8 cellular contexts compared by ENCODE assay signal in the genomic region with DNA sequence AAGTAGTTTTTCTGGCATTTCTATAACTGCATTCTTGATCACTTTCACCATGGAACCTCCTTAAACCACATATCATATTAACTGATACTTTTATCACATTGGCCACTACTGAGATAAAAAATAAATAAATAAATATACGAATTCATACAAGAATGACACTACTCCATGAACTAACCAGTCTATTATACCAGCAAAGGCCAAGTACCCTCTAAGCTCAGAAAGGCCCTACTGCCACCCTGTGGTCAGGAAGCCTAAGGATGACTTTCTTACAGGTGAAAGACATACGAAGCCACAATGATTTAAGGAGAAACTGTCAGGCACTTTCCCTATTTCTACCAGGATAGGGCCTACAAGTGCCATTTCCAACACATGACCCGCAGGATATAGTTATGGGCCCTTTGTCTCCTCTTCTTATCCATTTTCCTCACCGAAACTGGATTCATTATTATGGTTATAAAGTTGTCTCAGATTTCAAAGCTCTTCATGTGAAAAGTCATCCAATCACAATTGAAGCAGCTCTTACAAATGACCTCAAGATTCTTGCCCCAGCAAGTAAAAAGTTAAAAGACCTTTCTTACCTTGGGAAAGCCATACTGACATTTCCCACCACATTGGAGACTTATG. TPM values are rescaled to one million over a fixed set of nuclear protein-coding genes. Genes with fewer than 3 reads are reported as not detected.
DNase-seq lines count a peak whose midpoint lies in the region; ATAC-seq and TF ChIP-seq lines count a peak whose summit lies in the region.

No MANE protein-coding gene starts in this region.

- ATAC-seq in lung (ENCODE audit: insufficient read depth, low FRiP score) (no peak), HG03571 (IDR thresholded peaks at IDR 0.05; ENCODE audit: unreplicated experiment) (no peak)

- 40 to 43% methylated on average over 4 of the region's 4 CpGs for WGBS in lung, 2 donors

- no peaks in the 10 kb centered on the region for H3K9me3 ChIP-seq in lung (ENCODE audit: control insufficient read depth in 2 of 2, insufficient read depth in 1 of 2, low read length in 1 of 2)

- peaks cover 16 to 34% of the 10 kb centered on the region in 2 donors for H3K36me3 ChIP-seq in lung (ENCODE audit: control insufficient read depth in 2 of 2, insufficient read depth in 2 of 2, low read length in 2 of 2)

- H3K27ac ChIP-seq in dorsolateral prefrontal cortex: peak overlapping the region in 12 of 59 donors; percentile 6 to 57 (median 38)
- H3K27ac ChIP-seq in lung (ENCODE audit: low read depth in 1 of 2, low read length in 1 of 2): no peak overlapping the region

- TF ChIP-seq CTCF in dorsolateral prefrontal cortex (IDR thresholded peaks at IDR 0.05 in 54 of 56, conservative IDR thresholded peaks at IDR 0.05 in 2 of 56; ENCODE audit: low read depth in 1 of 56, partially characterized antibody in 56 of 56) (peak in 55 of 56 donors; percentile 57 to 95 (median 75)), lung (IDR thresholded peaks at IDR 0.05; ENCODE audit: control extremely low read depth, extremely low read depth) (peak; percentile 64)

- DNase-seq in activated CD4-positive, CD25-positive, alpha-beta regulatory T cell (lab: John Stamatoyannopoulos, UW): peak in 3 of 4 experiments; percentile 12 to 31 (median 15)
- DNase-seq in activated CD4-positive, CD25-positive, alpha-beta regulatory T cell treated with anti-CD3 and anti-CD28 coated beads, Interleukin-2, amount 50 U/mL, for 72 hours: no peak
- DNase-seq in NCI-H2227 treated with DMSO at 0.1 percent for 48 hours (lab: John Stamatoyannopoulos, UW) (peak; percentile 59), dorsolateral prefrontal cortex (peak in 8 of 10 donors; percentile 26 to 84 (median 67)), lung (ENCODE audit: low spot score) (peak; percentile 52)
- DNase-seq in activated CD4-positive, alpha-beta T cell treated with anti-CD3 and anti-CD28 coated beads for 48 hours: peak; percentile 68
- DNase-seq in stimulated activated CD8-positive, alpha-beta memory T cell treated with anti-CD3 and anti-CD28 coated beads, Interleukin-2, amount 100 ng/mL, for 48 hours (ENCODE audit: low read depth in 2 of 2): peak; percentile 7 to 23

- H3K4me1 ChIP-seq in lung (ENCODE audit: control insufficient read depth in 2 of 2, insufficient read depth in 2 of 2, low read length in 2 of 2): no peaks in the 10 kb centered on the region

- intact Hi-C loops in dorsolateral prefrontal cortex (cut with DNase I): loop anchor here in 1 of 2 donors (2.0 to 5.0 kb wide), 2 partner anchors 47 to 118 kb away; no protein-coding TSS in a partner anchor

- H3K27me3 ChIP-seq in dorsolateral prefrontal cortex: no peaks in the 10 kb centered on the region
- no peaks in the 10 kb centered on the region for H3K27me3 ChIP-seq in lung (ENCODE audit: control insufficient read depth, insufficient read depth)

- H3K4me3 ChIP-seq in dorsolateral prefrontal cortex (no peak overlapping the region), lung (no peak overlapping the region)

RNA-seq across cellular contexts. Expression of a gene that starts 23.9 kb away (rescaled TPM):
- total RNA-seq in dorsolateral prefrontal cortex: 10 to 100 TPM; 54.5 to 95.1 (median 72.1) TPM
- total RNA-seq in lung: 10 to 100 TPM; 38.9 to 61.4 TPM
- polyA plus RNA-seq in lung: 10 to 100 TPM; 70.2 to 84.0 TPM

RNA-seq across cellular contexts. Expression of a gene that starts 27.0 kb away (rescaled TPM):
- total RNA-seq in dorsolateral prefrontal cortex (100 to 1,000 TPM in 117 of 120 experiments, 10 to 100 TPM in 3; 83.1 to 262 (median 175) TPM), lung (100 to 1,000 TPM in 1 of 2 donors, 10 to 100 TPM in 1; 90.2 to 122 TPM)
- 100 to 1,000 TPM; 163 to 758 TPM for polyA plus RNA-seq in lung

RNA-seq across cellular contexts. Expression of a gene that starts 32.4 kb away (rescaled TPM):
- total RNA-seq in dorsolateral prefrontal cortex: 1 to 10 TPM in 118 of 120 experiments, under 1 TPM in 2; 0.76 to 9.2 (median 3.8) TPM
- 10 to 100 TPM in 1 of 2 donors, 1 to 10 TPM in 1; 9.3 to 37.3 TPM for total RNA-seq in lung
- polyA plus RNA-seq in lung: 10 to 100 TPM in 1 of 2 donors, 1 to 10 TPM in 1; 7.7 to 93.6 TPM

RNA-seq across cellular contexts. Expression of a gene that starts 50.4 kb away (rescaled TPM):
- total RNA-seq in dorsolateral prefrontal cortex (10 to 100 TPM in 101 of 120 experiments, 1 to 10 TPM in 19; 6.5 to 26.1 (median 11.8) TPM), lung (10 to 100 TPM in 1 of 2 donors, 1 to 10 TPM in 1; 3.3 to 19.4 TPM)
- polyA plus RNA-seq in lung: 10 to 100 TPM in 1 of 2 donors, 1 to 10 TPM in 1; 6.6 to 15.3 TPM
